In genomic region chr16:16086653-16087446, GRCh38 we compare ENCODE assay signal across 25 cellular contexts.
A peak's percentile ranks its signal among the peaks of the same experiment; 100 is the strongest.
DNase-seq lines count a peak whose midpoint lies in the region; ATAC-seq and TF ChIP-seq lines count a peak whose summit lies in the region.
"Had no signal": no experiment of that assay in that cellular context is flagged by ENCODE, and none has a peak within 500 bp of the region (broad histone marks: within the 10 kb centered on the region; RNA-seq: fewer than 3 reads in every experiment).

No MANE protein-coding gene starts in this region.

- ATAC-seq in HG03139 (IDR thresholded peaks at IDR 0.05; ENCODE audit: unreplicated experiment): no peak
- ATAC-seq: psoas muscle had no signal

- H3K36me3 ChIP-seq in BLaER1 treated with 17β-estradiol and CSF1 and Interleukin-3, amounts not matched to agents 10 nM and 100 nM: peaks cover 86 to 100% (median 95%) of the 10 kb centered on the region in 11 experiments
- H3K36me3 ChIP-seq in stomach smooth muscle (ENCODE audit: control insufficient read depth in 2 of 2, insufficient read depth in 2 of 2, low read length in 2 of 2) (peaks cover 39 to 48% of the 10 kb centered on the region in 2 donors), thyroid gland (peaks cover 55 to 60% of the 10 kb centered on the region in 2 donors)

- peak overlapping the region in 10 of 11 experiments; percentile 2 to 55 (median 32); a peak in 10 of 22 replicates for H3K9ac ChIP-seq in BLaER1 treated with 17β-estradiol and CSF1 and Interleukin-3, amounts not matched to agents 10 nM and 100 nM
- H3K9ac ChIP-seq in stomach smooth muscle (ENCODE audit: low read length in 2 of 2): peak overlapping the region in 1 of 2 donors; percentile 29
- H3K9ac ChIP-seq: GM23248, KMS-11 had no signal

- TF ChIP-seq CTCF in VCaP (conservative IDR thresholded peaks at IDR 0.05) (no peak), thyroid gland (IDR thresholded peaks at IDR 0.05) (no peak)

- intact Hi-C loops in thyroid gland (cut with DNase I): loop anchor here (10.0 kb wide), 1 partner anchor 52 kb away; no protein-coding TSS in a partner anchor

- H3K4me2 ChIP-seq in BLaER1 treated with 17β-estradiol and CSF1 and Interleukin-3, amounts not matched to agents 10 nM and 100 nM: peak overlapping the region in 9 of 11 experiments; percentile 28 to 79 (median 71); a peak in 18 of 22 replicates
- H3K4me2 ChIP-seq: KMS-11 had no signal

- peak overlapping the region in 8 of 11 experiments; percentile 38 to 83 (median 72); a peak in 16 of 22 replicates for H3K27ac ChIP-seq in BLaER1 treated with 17β-estradiol and CSF1 and Interleukin-3, amounts not matched to agents 10 nM and 100 nM
- H3K27ac ChIP-seq in VCaP: peak overlapping the region; percentile 40
- H3K27ac ChIP-seq in stomach smooth muscle (ENCODE audit: low read length): peak overlapping the region; percentile 76
- H3K27ac ChIP-seq in thyroid gland: peak overlapping the region in 1 of 3 donors; percentile 64
- H3K27ac ChIP-seq: GM23248, KMS-11, neutrophil, psoas muscle, SJCRH30, skin epidermis, upper lobe of left lung had no signal

- H3K4me1 ChIP-seq in BLaER1 treated with 17β-estradiol and CSF1 and Interleukin-3, amounts not matched to agents 10 nM and 100 nM: peaks cover 13 to 82% (median 61%) of the 10 kb centered on the region in 10 experiments; a peak in 19 of 20 replicates
- H3K4me1 ChIP-seq in stomach smooth muscle (ENCODE audit: control insufficient read depth, insufficient read depth, low read length): peaks cover 50% of the 10 kb centered on the region
- peaks cover 9 to 10% of the 10 kb centered on the region in 2 donors for H3K4me1 ChIP-seq in thyroid gland
- H3K4me1 ChIP-seq: Caco-2, psoas muscle, SJCRH30, upper lobe of left lung had no signal

- no peak for TF ChIP-seq POLR2A in thyroid gland (IDR thresholded peaks at IDR 0.05)

- H3K9me3 ChIP-seq in BLaER1 treated with 17β-estradiol and CSF1 and Interleukin-3, amounts not matched to agents 10 nM and 100 nM (replicated peaks in 1 of 11): peaks cover 9 to 22% (median 15%) of the 10 kb centered on the region in 11 experiments
- H3K9me3 ChIP-seq in stomach smooth muscle (ENCODE audit: control insufficient read depth in 2 of 2, low read length in 2 of 2) (peaks cover 0 to 10% of the 10 kb centered on the region in 2 donors), thyroid gland (no peaks in the 10 kb centered on the region)
- H3K9me3 ChIP-seq: neutrophil, SJCRH30 had no signal

- DNase-seq in left kidney (ENCODE audit: low read depth, low spot score) (peak; percentile 53), NCI-H187 (lab: John Stamatoyannopoulos, UW) (no peak), AG20443 (ENCODE audit: low spot score) (no peak), thyroid gland (no peak)
- DNase-seq: activated CD4-positive, alpha-beta memory T cell treated with anti-CD3 and anti-CD28 coated beads, Interleukin-2, amount 10 ng/mL, durations not matched to agents 7 days and 5 days; activated T-cell treated with anti-CD3 and anti-CD28 coated beads for 4 hours; amniotic stem cell; Caco-2; dermis blood vessel endothelial cell; DMS79 treated with DMSO at 0.1 percent for 48 hours; GM23248; kidney glomerular epithelial cell; mammary epithelial cell; NCI-H524 treated with DMSO at 0.1 percent for 48 hours; psoas muscle; SJCRH30; stimulated activated naive CD4-positive, alpha-beta T cell; upper lobe of left lung had no signal

- no peak overlapping the region for H3K4me3 ChIP-seq in BLaER1 treated with 17β-estradiol and CSF1 and Interleukin-3, amounts not matched to agents 10 nM and 100 nM
- H3K4me3 ChIP-seq in stomach smooth muscle (ENCODE audit: low read length in 2 of 2): no peak overlapping the region
- no peak overlapping the region for H3K4me3 ChIP-seq in thyroid gland (replicated peaks in 1 of 3)
- H3K4me3 ChIP-seq: GM23248, psoas muscle, SJCRH30, skin epidermis, upper lobe of left lung had no signal

- WGBS in thyroid gland, 2 donors: 85 to 96% methylated on average over 18 of the region's 18 CpGs

- peaks cover 0 to 4% (median 0%) of the 10 kb centered on the region in 11 experiments; a peak in 1 of 22 replicates for H4K20me1 ChIP-seq in BLaER1 treated with 17β-estradiol and CSF1 and Interleukin-3, amounts not matched to agents 10 nM and 100 nM

- no peaks in the 10 kb centered on the region for H3K27me3 ChIP-seq in BLaER1 treated with 17β-estradiol and CSF1 and Interleukin-3, amounts not matched to agents 10 nM and 100 nM
- H3K27me3 ChIP-seq in stomach smooth muscle (ENCODE audit: control insufficient read depth in 1 of 2, insufficient read depth in 2 of 2, low read length in 2 of 2) (no peaks in the 10 kb centered on the region), thyroid gland (no peaks in the 10 kb centered on the region)
- H3K27me3 ChIP-seq: neutrophil, SJCRH30, upper lobe of left lung had no signal
